Comparison of ENCODE assay signal across 8 cellular contexts in genomic region chr12:130715996-130716917, GRCh38. TPM values are rescaled to one million over a fixed set of nuclear protein-coding genes. Genes with fewer than 3 reads are reported as not detected.
DNase-seq lines count a peak whose midpoint lies in the region; ATAC-seq and TF ChIP-seq lines count a peak whose summit lies in the region.

Gene RIMBP2, minus strand, starts transcription at chr12:130716299. Its CDS starts 237,286 bp downstream, at chr12:130479013.

- no peaks in the 10 kb centered on the region for H3K79me2 ChIP-seq in hepatocyte

- CTCF ChIA-PET in RWPE1 (lab: Yijun Ruan, JAX), result interaction anchor here (0.5 kb wide), 1 partner anchor 176 kb away, joined by 4 read pairs; no protein-coding TSS in a partner anchor

- no peak for DNase-seq in heart right ventricle
- no peak for DNase-seq in Right ventricle myocardium inferior (ENCODE audit: missing footprints)
- peak; percentile 15 for DNase-seq in RWPE1 (ENCODE audit: low spot score)
- DNase-seq in hepatocyte (ENCODE audit: low spot score), result peak; percentile 84
- DNase-seq in skeletal muscle cell (ENCODE audit: low read depth), result peak; percentile 44
- no peak for DNase-seq in NOMO-1 treated with DMSO at 0.1 percent for 48 hours (lab: John Stamatoyannopoulos, UW; ENCODE audit: unreplicated experiment)
- DNase-seq in MV-4-11 (lab: John Stamatoyannopoulos, UW), result no peak

- ATAC-seq in heart right ventricle (peak in 3 of 8 donors; percentile 24 to 31 (median 27)), Right ventricle myocardium inferior (no peak), GM19395 (IDR thresholded peaks at IDR 0.05; ENCODE audit: unreplicated experiment) (no peak)

- H4K20me1 ChIP-seq in hepatocyte (ENCODE audit: insufficient read depth, poor library complexity, severe bottlenecking), result no peaks in the 10 kb centered on the region

- H3K27me3 ChIP-seq in heart right ventricle (peaks cover 8 to 75% (median 64%) of the 10 kb centered on the region in 7 donors), hepatocyte (peaks cover 39% of the 10 kb centered on the region)

- peak within 1 kb of the TSS; percentile 15 to 50 (median 30) for H3K4me3 ChIP-seq in heart right ventricle
- peak within 1 kb of the TSS; percentile 55 for H3K4me3 ChIP-seq in hepatocyte
- H3K4me3 ChIP-seq in skeletal muscle cell (ENCODE audit: low read depth, low read length), result peak within 1 kb of the TSS; percentile 38

- peak within 1 kb of the TSS; percentile 94 for H3K4me2 ChIP-seq in hepatocyte

- H3K9me3 ChIP-seq in heart right ventricle, result peaks cover 0 to 8% (median 0%) of the 10 kb centered on the region in 11 donors
- no peaks in the 10 kb centered on the region for H3K9me3 ChIP-seq in hepatocyte (ENCODE audit: low read depth)

- POLR2A ChIA-PET in RWPE1 (lab: Yijun Ruan, JAX; ENCODE audit: low non-redundant PET), result interaction anchor here (0.7 kb wide), 1 partner anchor 11 kb away, joined by 4 read pairs; no protein-coding TSS in a partner anchor

- H3K27ac ChIP-seq in heart right ventricle (no peak within 1 kb of the TSS), RWPE1 (no peak within 1 kb of the TSS), hepatocyte (no peak within 1 kb of the TSS)

- no peaks in the 10 kb centered on the region for H3K36me3 ChIP-seq in heart right ventricle
- no peaks in the 10 kb centered on the region for H3K36me3 ChIP-seq in hepatocyte (replicated peaks; ENCODE audit: insufficient read depth, low read depth)

- TF ChIP-seq CTCF in heart right ventricle (IDR thresholded peaks at IDR 0.05) (no peak), RWPE1 (conservative IDR thresholded peaks at IDR 0.05; ENCODE audit: low read depth) (no peak), hepatocyte (IDR thresholded peaks at IDR 0.05; ENCODE audit: poor library complexity) (no peak)

- H2AFZ ChIP-seq in hepatocyte, result peak within 1 kb of the TSS; percentile 61

- H3K4me1 ChIP-seq in heart right ventricle, result peaks cover 0 to 31% (median 14%) of the 10 kb centered on the region in 9 donors
- H3K4me1 ChIP-seq in hepatocyte (ENCODE audit: insufficient read depth), result peaks cover 19% of the 10 kb centered on the region

- 1% methylated on average over 33 of the region's 33 CpGs for WGBS in heart right ventricle, 2 donors
- under 1% methylated on average over 29 of the region's 33 CpGs for WGBS in hepatocyte (ENCODE audit: low lambda C conversion rate, missing lambda C conversion rate)

- no peaks in the 10 kb centered on the region for H3K9me2 ChIP-seq in hepatocyte (replicated peaks; ENCODE audit: insufficient read depth)

- intact Hi-C loops in heart right ventricle (cut with DNase I), result no loop called here
- intact Hi-C loops in Right ventricle myocardium inferior (cut with DNase I), result no loop called here

RNA-seq across cellular contexts. Expression of gene RIMBP2, which starts in this region (rescaled TPM):
- total RNA-seq in heart right ventricle, result under 1 TPM in 2 of 10 donors, not detected in 8; 0.05 to 0.17 TPM
- under 1 TPM in 1 of 2 donors, not detected in 1; 0.01 TPM for polyA plus RNA-seq in heart right ventricle
- not detected for total RNA-seq in Right ventricle myocardium inferior
- total RNA-seq in hepatocyte, result 1.5 and 4.4 TPM in 2 replicates
- 2.2 and 2.5 TPM in 2 replicates for polyA plus RNA-seq in hepatocyte

Comparison
In these comparisons a context has a peak if more than half of its experiments do, and no peak if none do; other contexts are left out.
1. DNase-seq: peak in RWPE1 (single experiment), hepatocyte (single experiment) and skeletal muscle cell (single experiment); none in heart right ventricle (0 of 2), Right ventricle myocardium inferior (single experiment), NOMO-1 treated with DMSO at 0.1 percent for 48 hours (single experiment) and MV-4-11 (single experiment).
2. Peak in every context shown above with its lines, with median percentiles within 50 percentile points of each other: H3K4me3 ChIP-seq.